Comparison of ENCODE assay signal across 12 cellular contexts in genomic region chr1:86389315-86389714, GRCh38. TPM values are rescaled to one million over a fixed set of nuclear protein-coding genes. Genes with fewer than 3 reads are reported as not detected.
DNase-seq lines count a peak whose midpoint lies in the region; ATAC-seq, FAIRE-seq and TF ChIP-seq lines count a peak whose summit lies in the region.
"Had no signal": no experiment of that assay in that cellular context is flagged by ENCODE, and none has a peak within 500 bp of the region (broad histone marks: within the 10 kb centered on the region; RNA-seq: fewer than 3 reads in every experiment).

No MANE protein-coding gene starts in this region.

- H3K4me1 ChIP-seq in small intestine (ENCODE audit: control insufficient read depth in 2 of 2, insufficient read depth in 1 of 2, low read depth in 1 of 2, low read length in 1 of 2): no peaks in the 10 kb centered on the region

- CTCF ChIA-PET in activated CD8-positive, alpha-beta memory T cell treated with anti-CD3 and anti-CD28 coated beads, Interleukin-2, amount 10 ng/mL, durations not matched to agents 7 days and 5 days (lab: Charles Lee): interaction anchor here (0.7 to 1.8 kb wide), 6 partner anchors 35 to 364 kb away, joined by 3 to 8 read pairs (median 4); partner anchors contain the start of genes CLCA2 and SH3GLB1
- CTCF ChIA-PET in activated B cell treated with CpG ODN at 0.5 μM for 24 hours (lab: Charles Lee): interaction anchor here (2.1 kb wide), 1 partner anchor 111 kb away, joined by 6 read pairs; no protein-coding TSS in a partner anchor

- H3K27me3 Mint-ChIP-seq in activated CD8-positive, alpha-beta memory T cell treated with anti-CD3 and anti-CD28 coated beads, Interleukin-2, amount 10 ng/mL, durations not matched to agents 7 days and 5 days: no peaks in the 10 kb centered on the region
- H3K27me3 Mint-ChIP-seq in activated B cell treated with CpG ODN at 0.5 μM for 24 hours: no peaks in the 10 kb centered on the region

- peak; percentile 84 for ATAC-seq in activated CD8-positive, alpha-beta memory T cell treated with anti-CD3 and anti-CD28 coated beads, Interleukin-2, amount 10 ng/mL, durations not matched to agents 7 days and 5 days
- peak; percentile 89 for ATAC-seq in HG02884 (IDR thresholded peaks at IDR 0.05; ENCODE audit: unreplicated experiment)
- no peak for ATAC-seq in activated B cell treated with CpG ODN at 0.5 μM for 24 hours (ENCODE audit: low read depth)

- H3K27ac Mint-ChIP-seq in activated CD8-positive, alpha-beta memory T cell treated with anti-CD3 and anti-CD28 coated beads, Interleukin-2, amount 10 ng/mL, durations not matched to agents 7 days and 5 days: peak overlapping the region; percentile 96
- peak overlapping the region; percentile 2 for H3K27ac Mint-ChIP-seq in activated B cell treated with CpG ODN at 0.5 μM for 24 hours

- intact Hi-C loops in activated B cell treated with CpG ODN at 0.5 μM for 24 hours (cut with micrococcal nuclease): no loop called here

- H3K9me3 ChIP-seq in small intestine (ENCODE audit: control insufficient read depth, low read depth): no peaks in the 10 kb centered on the region

- POLR2A ChIA-PET in activated B cell treated with CpG ODN at 0.5 μM for 24 hours (lab: Charles Lee): interaction anchor here (1.0 kb wide), 1 partner anchor 315 kb away, joined by 3 read pairs; the partner anchor contains the start of gene SH3GLB1

- peak overlapping the region; percentile 74 for H3K4me3 Mint-ChIP-seq in activated CD8-positive, alpha-beta memory T cell treated with anti-CD3 and anti-CD28 coated beads, Interleukin-2, amount 10 ng/mL, durations not matched to agents 7 days and 5 days
- H3K4me3 Mint-ChIP-seq in activated B cell treated with CpG ODN at 0.5 μM for 24 hours: peak overlapping the region; percentile 13

- no peak overlapping the region for H3K27ac ChIP-seq in small intestine (ENCODE audit: low read depth in 1 of 2, low read length in 1 of 2)

- no peak overlapping the region for H3K4me3 ChIP-seq in small intestine (ENCODE audit: low read depth in 1 of 2, low read length in 2 of 2)

- H3K36me3 ChIP-seq in small intestine (ENCODE audit: control insufficient read depth in 2 of 2, insufficient read depth in 2 of 2, low read length in 2 of 2): no peaks in the 10 kb centered on the region

- no peaks in the 10 kb centered on the region for H3K9me3 Mint-ChIP-seq in activated CD8-positive, alpha-beta memory T cell treated with anti-CD3 and anti-CD28 coated beads, Interleukin-2, amount 10 ng/mL, durations not matched to agents 7 days and 5 days (ENCODE audit: low read depth)
- no peaks in the 10 kb centered on the region for H3K9me3 Mint-ChIP-seq in activated B cell treated with CpG ODN at 0.5 μM for 24 hours

- no peak for DNase-seq in activated CD8-positive, alpha-beta memory T cell treated with anti-CD3 and anti-CD28 coated beads, Interleukin-2, amount 10 ng/mL, durations not matched to agents 7 days and 5 days
- DNase-seq in activated CD8-positive, alpha-beta memory T cell treated with anti-CD3 and anti-CD28 coated beads for 24 hours: no peak
- no peak for DNase-seq in activated B cell treated with CpG ODN at 0.5 μM for 24 hours
- DNase-seq in small intestine: no peak
- DNase-seq in COLO829 (ENCODE audit: low spot score): no peak
- no peak for DNase-seq in cerebellar cortex (ENCODE audit: low spot score)
- DNase-seq in ureter (ENCODE audit: low spot score): no peak
- DNase-seq: ACHN; activated CD4-positive, CD25-positive, alpha-beta regulatory T cell treated with anti-CD3 and anti-CD28 coated beads, Interleukin-2, amount 50 U/mL, for 72 hours; GOT3; NCI-H2107 had no signal

- H3K36me3 Mint-ChIP-seq in activated CD8-positive, alpha-beta memory T cell treated with anti-CD3 and anti-CD28 coated beads, Interleukin-2, amount 10 ng/mL, durations not matched to agents 7 days and 5 days: peaks cover 21% of the 10 kb centered on the region
- no peaks in the 10 kb centered on the region for H3K36me3 Mint-ChIP-seq in activated B cell treated with CpG ODN at 0.5 μM for 24 hours (ENCODE audit: low read depth)

- TF ChIP-seq CTCF in activated B cell treated with CpG ODN at 0.5 μM for 24 hours (IDR thresholded peaks at IDR 0.05): no peak

- FAIRE-seq in small intestine (lab: Jason Lieb, UNC): peak; percentile 98

- H3K27me3 ChIP-seq in small intestine (ENCODE audit: control insufficient read depth in 2 of 2, insufficient read depth in 2 of 2, low read length in 2 of 2): no peaks in the 10 kb centered on the region

- peaks cover 50% of the 10 kb centered on the region for H3K4me1 Mint-ChIP-seq in activated CD8-positive, alpha-beta memory T cell treated with anti-CD3 and anti-CD28 coated beads, Interleukin-2, amount 10 ng/mL, durations not matched to agents 7 days and 5 days
- H3K4me1 Mint-ChIP-seq in activated B cell treated with CpG ODN at 0.5 μM for 24 hours: peaks cover 40% of the 10 kb centered on the region

RNA-seq across cellular contexts. Expression of gene ODF2L, which starts 6.8 kb away (rescaled TPM):
- 10 to 100 TPM; 45.6 to 69.2 TPM for total RNA-seq in activated CD8-positive, alpha-beta memory T cell treated with anti-CD3 and anti-CD28 coated beads, Interleukin-2, amount 10 ng/mL, durations not matched to agents 7 days and 5 days
- total RNA-seq in activated B cell treated with CpG ODN at 0.5 μM for 24 hours (28.2 and 36.1 TPM in 2 replicates), ureter (60.4 TPM)
- 10 to 100 TPM in 1 of 3 donors, 1 to 10 TPM in 2; 4.1 to 17.6 (median 6.9) TPM for polyA plus RNA-seq in small intestine

RNA-seq across cellular contexts. Expression of gene CLCA2, which starts 34.7 kb away (rescaled TPM):
- not detected for total RNA-seq in activated CD8-positive, alpha-beta memory T cell treated with anti-CD3 and anti-CD28 coated beads, Interleukin-2, amount 10 ng/mL, durations not matched to agents 7 days and 5 days
- total RNA-seq in activated B cell treated with CpG ODN at 0.5 μM for 24 hours: not detected in 2 replicates
- polyA plus RNA-seq in small intestine: 1 to 10 TPM in 1 of 3 donors, under 1 TPM in 2; 0.37 to 4.7 (median 0.81) TPM
- 2.6 TPM for total RNA-seq in ureter
